Comparison of ENCODE assay signal across 16 cellular contexts in the genomic region with DNA sequence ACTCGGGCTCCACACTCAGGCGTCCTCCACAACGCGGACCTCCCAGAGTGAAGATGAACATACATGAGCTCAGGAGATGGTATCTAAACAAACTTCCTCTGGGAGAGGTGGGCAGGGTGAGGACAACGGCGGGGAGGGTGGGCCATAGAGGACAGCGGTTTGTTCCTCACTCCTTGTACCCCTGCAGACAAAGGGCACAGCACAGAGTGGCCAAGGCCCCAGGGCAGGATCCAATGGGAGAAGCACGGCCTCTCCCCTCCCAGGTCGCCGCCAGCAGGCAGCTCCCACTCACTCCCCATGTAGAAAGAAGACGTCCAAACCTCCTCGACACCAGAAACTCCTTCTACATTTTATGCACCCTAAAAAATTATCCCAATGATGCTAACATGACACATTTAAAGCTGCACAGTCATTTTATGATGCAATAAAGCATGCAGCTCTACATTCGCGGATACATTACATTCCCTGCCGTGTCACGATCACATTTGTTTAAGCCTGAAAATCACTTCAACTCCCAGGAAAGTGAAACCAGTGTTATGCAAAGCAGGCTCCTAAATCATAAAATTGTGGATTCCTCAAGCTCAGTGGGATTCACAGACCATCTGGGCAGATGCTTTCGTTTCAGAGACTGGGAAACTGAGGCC.
DNase-seq lines count a peak whose midpoint lies in the region; ATAC-seq and TF ChIP-seq lines count a peak whose summit lies in the region.
"Had no signal": no experiment of that assay in that cellular context is flagged by ENCODE, and none has a peak within 500 bp of the region (broad histone marks: within the 10 kb centered on the region; RNA-seq: fewer than 3 reads in every experiment).

No MANE protein-coding gene starts in this region.

- TF ChIP-seq CTCF in AG04450 (IDR thresholded peaks at IDR 0.05; ENCODE audit: low read depth, low read length) = no peak
- no peak for TF ChIP-seq CTCF in HFFc6 (IDR thresholded peaks at IDR 0.05)
- TF ChIP-seq CTCF in cardiac fibroblast (IDR thresholded peaks at IDR 0.05; ENCODE audit: low read depth, low read length) = no peak
- TF ChIP-seq CTCF in ascending aorta (IDR thresholded peaks at IDR 0.05) = no peak

- no peak overlapping the region for H3K14ac ChIP-seq in mesenchymal stem cell (ENCODE audit: low read length in 2 of 2)

- no peak overlapping the region for H2BK12ac ChIP-seq in mesenchymal stem cell (ENCODE audit: low read length in 2 of 2)

- no peak overlapping the region for H2AK5ac ChIP-seq in mesenchymal stem cell (ENCODE audit: low read length, severe bottlenecking)

- peak overlapping the region; percentile 52 for H3K4me3 Mint-ChIP-seq in HFFc6
- H3K4me3 Mint-ChIP-seq in activated CD4-positive, alpha-beta T cell treated with anti-CD3 and anti-CD28 coated beads, Interleukin-2, amount 10 ng/mL, durations not matched to agents 24 days and 14 days = no peak overlapping the region
- no peak overlapping the region for H3K4me3 Mint-ChIP-seq in activated CD4-positive, alpha-beta T cell treated with anti-CD3 and anti-CD28 coated beads for 36 hours
- H3K4me3 Mint-ChIP-seq: activated T-helper 17 cell treated with anti-CD3 and anti-CD28 coated beads, Interleukin-2, amount 50 U/mL, for 72 hours had no signal

- H3K27me3 Mint-ChIP-seq in HFFc6 (ENCODE audit: insufficient read depth) = no peaks in the 10 kb centered on the region
- no peaks in the 10 kb centered on the region for H3K27me3 Mint-ChIP-seq in activated CD4-positive, alpha-beta T cell treated with anti-CD3 and anti-CD28 coated beads, Interleukin-2, amount 10 ng/mL, durations not matched to agents 24 days and 14 days
- H3K27me3 Mint-ChIP-seq in activated CD4-positive, alpha-beta T cell treated with anti-CD3 and anti-CD28 coated beads for 36 hours = no peaks in the 10 kb centered on the region
- H3K27me3 Mint-ChIP-seq: activated T-helper 17 cell treated with anti-CD3 and anti-CD28 coated beads, Interleukin-2, amount 50 U/mL, for 72 hours had no signal

- no peak for ATAC-seq in activated CD4-positive, alpha-beta T cell treated with anti-CD3 and anti-CD28 coated beads for 36 hours
- ATAC-seq: activated T-helper 17 cell treated with anti-CD3 and anti-CD28 coated beads, Interleukin-2, amount 50 U/mL, for 72 hours had no signal

- H3K18ac ChIP-seq in mesenchymal stem cell (ENCODE audit: low read depth in 1 of 2, low read length in 2 of 2) = peak overlapping the region in 1 of 2 experiments; percentile 14

- H2AFZ ChIP-seq in mesenchymal stem cell (ENCODE audit: low read depth, low read length) = no peak overlapping the region
- H2AFZ ChIP-seq: parathyroid adenoma had no signal

- POLR2A ChIA-PET in AG04450 (lab: Yijun Ruan, JAX) = no interaction called here
- POLR2A ChIA-PET in activated CD4-positive, alpha-beta T cell treated with anti-CD3 and anti-CD28 coated beads for 36 hours (lab: Charles Lee) = no interaction called here

- CTCF ChIA-PET in AG04450 (lab: Charles Lee) = interaction anchor here (1.7 kb wide), 1 partner anchor 169 kb away, joined by 5 read pairs; no protein-coding TSS in a partner anchor
- CTCF ChIA-PET in activated CD4-positive, alpha-beta T cell treated with anti-CD3 and anti-CD28 coated beads for 36 hours (lab: Charles Lee) = interaction anchor here (0.7 kb wide), 1 partner anchor 122 kb away, joined by 3 read pairs; no protein-coding TSS in a partner anchor

- intact Hi-C loops in activated CD4-positive, alpha-beta T cell treated with anti-CD3 and anti-CD28 coated beads, Interleukin-2, amount 10 ng/mL, durations not matched to agents 24 days and 14 days (cut with micrococcal nuclease) = no loop called here
- intact Hi-C loops in ascending aorta (cut with DNase I) = no loop called here
- intact Hi-C loops in activated CD4-positive, alpha-beta T cell treated with anti-CD3 and anti-CD28 coated beads for 36 hours (cut with DNase I, micrococcal nuclease) = no loop called here

- H3K9me3 ChIP-seq in AG04450 (ENCODE audit: control insufficient read depth, insufficient read depth, low read length) (no peaks in the 10 kb centered on the region), mesenchymal stem cell (ENCODE audit: control insufficient read depth, low read length) (no peaks in the 10 kb centered on the region), ascending aorta (no peaks in the 10 kb centered on the region)

- H3K4ac ChIP-seq in mesenchymal stem cell (ENCODE audit: low read depth in 1 of 2, low read length in 2 of 2) = no peak overlapping the region

- peak overlapping the region; percentile 67 for H3K9ac ChIP-seq in mesenchymal stem cell (ENCODE audit: low read length)
- H3K9ac ChIP-seq: parathyroid adenoma had no signal

- H2BK15ac ChIP-seq in mesenchymal stem cell (ENCODE audit: low read depth, poor library complexity, severe bottlenecking) = no peak overlapping the region

- H3K27me3 ChIP-seq in AG04450 (ENCODE audit: control insufficient read depth, insufficient read depth, low read length) = no peaks in the 10 kb centered on the region
- H3K27me3 ChIP-seq in mesenchymal stem cell (ENCODE audit: control insufficient read depth in 1 of 2, insufficient read depth in 1 of 2, low read length in 2 of 2) = no peaks in the 10 kb centered on the region
- H3K27me3 ChIP-seq in ascending aorta = no peaks in the 10 kb centered on the region

- H3K36me3 Mint-ChIP-seq in HFFc6 (ENCODE audit: low read depth) = peaks cover 11% of the 10 kb centered on the region; the same call in 1 of the 2 replicates
- no peaks in the 10 kb centered on the region for H3K36me3 Mint-ChIP-seq in activated CD4-positive, alpha-beta T cell treated with anti-CD3 and anti-CD28 coated beads, Interleukin-2, amount 10 ng/mL, durations not matched to agents 24 days and 14 days (ENCODE audit: low read depth)
- H3K36me3 Mint-ChIP-seq in activated CD4-positive, alpha-beta T cell treated with anti-CD3 and anti-CD28 coated beads for 36 hours (ENCODE audit: low read depth) = no peaks in the 10 kb centered on the region

- H3K23ac ChIP-seq in mesenchymal stem cell (ENCODE audit: low read length in 2 of 2) = no peak overlapping the region

- H3K27ac Mint-ChIP-seq in HFFc6 = peak overlapping the region; percentile 76
- no peak overlapping the region for H3K27ac Mint-ChIP-seq in activated CD4-positive, alpha-beta T cell treated with anti-CD3 and anti-CD28 coated beads, Interleukin-2, amount 10 ng/mL, durations not matched to agents 24 days and 14 days
- no peak overlapping the region for H3K27ac Mint-ChIP-seq in activated CD4-positive, alpha-beta T cell treated with anti-CD3 and anti-CD28 coated beads for 36 hours
- H3K27ac Mint-ChIP-seq: activated T-helper 17 cell treated with anti-CD3 and anti-CD28 coated beads, Interleukin-2, amount 50 U/mL, for 72 hours had no signal

- H3K27ac ChIP-seq in AG04450 (ENCODE audit: low read depth, low read length) = peak overlapping the region; percentile 86
- H3K27ac ChIP-seq in mesenchymal stem cell (ENCODE audit: low read length, poor library complexity, severe bottlenecking) = no peak overlapping the region
- H3K27ac ChIP-seq in ascending aorta = no peak overlapping the region
- H3K27ac ChIP-seq: parathyroid adenoma had no signal

- H3K4me2 ChIP-seq in mesenchymal stem cell (ENCODE audit: low read length, poor library complexity, severe bottlenecking) = no peak overlapping the region

- H3K4me1 ChIP-seq in mesenchymal stem cell (ENCODE audit: control insufficient read depth, insufficient read depth, low read depth, low read length) (peaks cover 38% of the 10 kb centered on the region), ascending aorta (no peaks in the 10 kb centered on the region)
- H3K4me1 ChIP-seq: parathyroid adenoma had no signal

- peak overlapping the region; percentile 42 for H2BK120ac ChIP-seq in mesenchymal stem cell (ENCODE audit: low read depth, low read length)

- no peak overlapping the region for H2BK5ac ChIP-seq in mesenchymal stem cell (ENCODE audit: low read depth, low read length, poor library complexity, severe bottlenecking)

- H3K4me1 Mint-ChIP-seq in HFFc6 (ENCODE audit: low read depth) = peaks cover 17% of the 10 kb centered on the region
- no peaks in the 10 kb centered on the region for H3K4me1 Mint-ChIP-seq in activated CD4-positive, alpha-beta T cell treated with anti-CD3 and anti-CD28 coated beads, Interleukin-2, amount 10 ng/mL, durations not matched to agents 24 days and 14 days
- no peaks in the 10 kb centered on the region for H3K4me1 Mint-ChIP-seq in activated CD4-positive, alpha-beta T cell treated with anti-CD3 and anti-CD28 coated beads for 36 hours
- H3K4me1 Mint-ChIP-seq: activated T-helper 17 cell treated with anti-CD3 and anti-CD28 coated beads, Interleukin-2, amount 50 U/mL, for 72 hours had no signal

- H3K36me3 ChIP-seq in mesenchymal stem cell (ENCODE audit: control insufficient read depth in 1 of 2, insufficient read depth in 2 of 2, low read depth in 1 of 2, low read length in 2 of 2) = peaks cover 12 to 65% of the 10 kb centered on the region in 2 experiments
- peaks cover 0 to 2% of the 10 kb centered on the region in 2 donors for H3K36me3 ChIP-seq in ascending aorta

- whole genome bisulfite sequencing in mesenchymal stem cell = 86% methylated on average over 17 of the region's 17 CpGs

- H4K91ac ChIP-seq in mesenchymal stem cell (ENCODE audit: low read length) = no peak overlapping the region

- H3K79me1 ChIP-seq in mesenchymal stem cell (replicated peaks; ENCODE audit: low read length, poor library complexity, severe bottlenecking) = peaks cover 45% of the 10 kb centered on the region

- peak; percentile 36 for DNase-seq in AG04450 (ENCODE audit: low read depth, low spot score)
- DNase-seq in HFFc6 = peak; percentile 71
- peak; percentile 36 to 47 for DNase-seq in cardiac fibroblast (ENCODE audit: low read depth in 2 of 2)
- DNase-seq in mesenchymal stem cell = peak; percentile 79
- DNase-seq in activated CD4-positive, alpha-beta T cell treated with anti-CD3 and anti-CD28 coated beads, Interleukin-2, amount 50 U/mL, for 48 hours = no peak
- DNase-seq in activated CD4-positive, alpha-beta T cell treated with anti-CD3 and anti-CD28 coated beads, Interleukin-2, amount 10 ng/mL, durations not matched to agents 24 days and 14 days = no peak
- no peak for DNase-seq in ascending aorta (ENCODE audit: low spot score in 2 of 2)
- no peak for DNase-seq in activated CD4-positive, alpha-beta T cell treated with anti-CD3 and anti-CD28 coated beads for 36 hours
- DNase-seq: ACHN; activated CD4-positive, alpha-beta T cell treated with anti-CD3 and anti-CD28 coated beads for 48 hours; DND-41; NCI-H226; stimulated activated CD4-positive, alpha-beta T cell treated with anti-CD3 and anti-CD28 coated beads, Interleukin-2, amount 100 ng/mL, for 24 hours had no signal

- H4K8ac ChIP-seq in mesenchymal stem cell (ENCODE audit: low read length) = no peak overlapping the region

- H3K9me3 Mint-ChIP-seq in HFFc6 = no peaks in the 10 kb centered on the region
- no peaks in the 10 kb centered on the region for H3K9me3 Mint-ChIP-seq in activated CD4-positive, alpha-beta T cell treated with anti-CD3 and anti-CD28 coated beads, Interleukin-2, amount 10 ng/mL, durations not matched to agents 24 days and 14 days
- no peaks in the 10 kb centered on the region for H3K9me3 Mint-ChIP-seq in activated CD4-positive, alpha-beta T cell treated with anti-CD3 and anti-CD28 coated beads for 36 hours (ENCODE audit: low read depth)
- H3K9me3 Mint-ChIP-seq: activated T-helper 17 cell treated with anti-CD3 and anti-CD28 coated beads, Interleukin-2, amount 50 U/mL, for 72 hours had no signal

- no peak overlapping the region for H3K4me3 ChIP-seq in AG04450 (ENCODE audit: low read depth, low read length)
- no peak overlapping the region for H3K4me3 ChIP-seq in cardiac fibroblast (replicated peaks in 1 of 2; ENCODE audit: low read depth in 2 of 2, low read length in 2 of 2)
- no peak overlapping the region for H3K4me3 ChIP-seq in mesenchymal stem cell (ENCODE audit: insufficient read depth in 1 of 2, low read depth in 1 of 2, low read length in 2 of 2)
- H3K4me3 ChIP-seq in ascending aorta = no peak overlapping the region
- H3K4me3 ChIP-seq: lung had no signal

Comparison
In these comparisons a context has a peak if more than half of its experiments do, and no peak if none do; other contexts are left out.
1. DNase-seq: peak in AG04450 (single experiment), HFFc6 (single experiment), cardiac fibroblast (2 of 2) and mesenchymal stem cell (single experiment); none in activated CD4-positive, alpha-beta T cell treated with anti-CD3 and anti-CD28 coated beads, Interleukin-2, amount 50 U/mL, for 48 hours (0 of 2), activated CD4-positive, alpha-beta T cell treated with anti-CD3 and anti-CD28 coated beads, Interleukin-2, amount 10 ng/mL, durations not matched to agents 24 days and 14 days (single experiment), ascending aorta (0 of 2) and activated CD4-positive, alpha-beta T cell treated with anti-CD3 and anti-CD28 coated beads for 36 hours (single experiment).